ENCODE assay signal across 21 cellular contexts in genomic region chr12:29734299-29734698, GRCh38. TPM values are rescaled to one million over a fixed set of nuclear protein-coding genes. Genes with fewer than 3 reads are reported as not detected.
"Had no signal": no experiment of that assay in that cellular context is flagged by ENCODE, and none has a peak within 500 bp of the region (broad histone marks: within the 10 kb centered on the region; RNA-seq: fewer than 3 reads in every experiment).

No MANE protein-coding gene starts in this region.

- H3K4me1 ChIP-seq: left lung, right lobe of liver, thyroid gland had no signal

- H3K27ac ChIP-seq: adrenal gland, left lung, right lobe of liver, thyroid gland had no signal

- H3K27me3 ChIP-seq: adrenal gland, left lung, right lobe of liver, spleen, stomach, thyroid gland had no signal

- H3K9me3 ChIP-seq: adrenal gland, left lung, right lobe of liver, spleen, stomach, thyroid gland had no signal

- H3K4me1 Mint-ChIP-seq: activated naive CD4-positive, alpha-beta T cell treated with anti-CD3 and anti-CD28 coated beads, Interleukin-2, amount 50 U/mL, for 24 hours; T-helper 17 cell had no signal

- H3K36me3 Mint-ChIP-seq: activated naive CD4-positive, alpha-beta T cell treated with anti-CD3 and anti-CD28 coated beads, Interleukin-2, amount 50 U/mL, for 24 hours; natural killer cell treated with Interleukin-12 subunit alpha and Interleukin-12 subunit beta and Interleukin-15 and Interleukin-18, amount 100 ng/mL, for 72 hours had no signal

- H3K9me3 Mint-ChIP-seq: activated CD8-positive, alpha-beta T cell treated with anti-CD3 and anti-CD28 coated beads for 36 hours; activated naive CD4-positive, alpha-beta T cell treated with anti-CD3 and anti-CD28 coated beads, Interleukin-2, amount 50 U/mL, for 24 hours; dendritic cell treated with granulocyte-macrophage colony-stimulating factor and Interleukin-4, amounts not matched to agents 40 ng/mL and 50 ng/mL, for 4 days; WTC11 had no signal

- ATAC-seq: activated CD8-positive, alpha-beta T cell treated with anti-CD3 and anti-CD28 coated beads for 36 hours; left lung; natural killer cell treated with Interleukin-12 subunit alpha and Interleukin-12 subunit beta and Interleukin-15 and Interleukin-18, amount 100 ng/mL, for 72 hours; T-helper 17 cell; WTC11 had no signal

- H3K27me3 Mint-ChIP-seq: activated CD8-positive, alpha-beta T cell treated with anti-CD3 and anti-CD28 coated beads for 36 hours; activated naive CD4-positive, alpha-beta T cell treated with anti-CD3 and anti-CD28 coated beads, Interleukin-2, amount 50 U/mL, for 24 hours; dendritic cell treated with granulocyte-macrophage colony-stimulating factor and Interleukin-4, amounts not matched to agents 40 ng/mL and 50 ng/mL, for 4 days; natural killer cell treated with Interleukin-12 subunit alpha and Interleukin-12 subunit beta and Interleukin-15 and Interleukin-18, amount 100 ng/mL, for 72 hours; T-helper 17 cell had no signal

- H3K27ac Mint-ChIP-seq: activated CD8-positive, alpha-beta T cell treated with anti-CD3 and anti-CD28 coated beads for 36 hours; activated naive CD4-positive, alpha-beta T cell treated with anti-CD3 and anti-CD28 coated beads, Interleukin-2, amount 50 U/mL, for 24 hours; dendritic cell treated with granulocyte-macrophage colony-stimulating factor and Interleukin-4, amounts not matched to agents 40 ng/mL and 50 ng/mL, for 4 days; natural killer cell treated with Interleukin-12 subunit alpha and Interleukin-12 subunit beta and Interleukin-15 and Interleukin-18, amount 100 ng/mL, for 72 hours; T-helper 17 cell; WTC11 had no signal

- H3K36me3 ChIP-seq: adrenal gland, left lung, right lobe of liver, stomach, thyroid gland had no signal

- H3K4me3 ChIP-seq: adrenal gland, left lung, right lobe of liver, spleen, stomach, thyroid gland had no signal

- H3K4me3 Mint-ChIP-seq: activated CD8-positive, alpha-beta T cell treated with anti-CD3 and anti-CD28 coated beads for 36 hours; activated naive CD4-positive, alpha-beta T cell treated with anti-CD3 and anti-CD28 coated beads, Interleukin-2, amount 50 U/mL, for 24 hours; dendritic cell treated with granulocyte-macrophage colony-stimulating factor and Interleukin-4, amounts not matched to agents 40 ng/mL and 50 ng/mL, for 4 days; natural killer cell treated with Interleukin-12 subunit alpha and Interleukin-12 subunit beta and Interleukin-15 and Interleukin-18, amount 100 ng/mL, for 72 hours; T-helper 17 cell; WTC11 had no signal

- DNase-seq: activated CD4-positive, alpha-beta T cell treated with anti-CD3 and anti-CD28 coated beads for 48 hours; activated CD8-positive, alpha-beta memory T cell treated with anti-CD3 and anti-CD28 coated beads, Interleukin-2, amount 50 U/mL, for 4 hours; activated CD8-positive, alpha-beta T cell treated with anti-CD3 and anti-CD28 coated beads for 36 hours; activated effector memory CD4-positive, alpha-beta T cell treated with anti-CD3 and anti-CD28 coated beads, Interleukin-2, amount 50 U/mL, for 16 hours; activated T-cell treated with anti-CD3 and anti-CD28 coated beads, Interleukin-2, amount 50 U/mL, for 48 hours; adrenal gland; effector memory CD4-positive, alpha-beta T cell; foreskin melanocyte; islet precursor cell; left lung; mesenchymal stem cell; nucleus accumbens; right lobe of liver; spleen; stomach; T-helper 17 cell; thyroid gland had no signal

RNA-seq across cellular contexts. Expression of gene TMTC1, which starts 49.4 kb away (rescaled TPM):
- total RNA-seq: activated CD8-positive, alpha-beta T cell treated with anti-CD3 and anti-CD28 coated beads for 36 hours; natural killer cell treated with Interleukin-12 subunit alpha and Interleukin-12 subunit beta and Interleukin-15 and Interleukin-18, amount 100 ng/mL, for 72 hours had no signal
